In the genomic region with DNA sequence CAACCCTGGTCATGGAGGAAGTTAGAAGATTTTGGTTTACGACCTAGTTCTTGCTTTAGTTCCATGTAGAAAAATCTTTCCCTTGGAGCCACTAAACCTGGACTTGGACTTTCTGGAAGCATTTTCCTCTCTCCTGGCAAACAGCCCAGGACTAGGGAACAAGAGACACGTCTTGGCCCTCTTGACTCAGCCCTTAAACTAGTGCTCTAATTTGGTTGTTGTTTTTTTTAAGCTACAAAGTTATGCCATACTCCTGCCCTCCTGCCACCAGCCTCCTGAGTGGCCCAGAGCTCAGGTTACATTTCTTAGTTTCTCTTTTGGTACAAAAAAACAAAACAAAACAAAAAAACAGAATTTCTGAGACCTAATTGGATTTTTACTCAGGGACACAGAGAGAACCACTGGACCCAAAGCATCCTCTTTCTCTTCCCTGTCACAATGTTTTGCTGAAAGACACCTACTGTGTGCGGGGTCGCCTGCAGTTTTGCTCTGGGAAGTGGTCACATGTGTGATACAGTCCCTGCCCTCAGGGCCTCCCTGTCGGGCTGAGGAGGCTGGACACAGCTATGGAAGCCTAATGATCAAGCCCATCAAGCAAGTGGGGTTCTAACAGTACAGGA, we compare ENCODE assay signal across 11 cellular contexts. TPM values are rescaled to one million over a fixed set of nuclear protein-coding genes. Genes with fewer than 3 reads are reported as not detected.
DNase-seq lines count a peak whose midpoint lies in the region; ATAC-seq lines count a peak whose summit lies in the region.
"Had no signal": no experiment of that assay in that cellular context is flagged by ENCODE, and none has a peak within 500 bp of the region (broad histone marks: within the 10 kb centered on the region; RNA-seq: fewer than 3 reads in every experiment).

No MANE protein-coding gene starts in this region.

- H3K27ac ChIP-seq in duodenal mucosa (ENCODE audit: low read depth, low read length) = no peak overlapping the region
- H3K27ac ChIP-seq: C4-2B, uterus had no signal

- H3K27ac Mint-ChIP-seq in natural killer cell treated with Interleukin-12 subunit alpha and Interleukin-12 subunit beta and Interleukin-15 and Interleukin-18, amount 100 ng/mL, for 72 hours = no peak overlapping the region
- H3K27ac Mint-ChIP-seq: activated CD4-positive, alpha-beta T cell treated with anti-CD3 and anti-CD28 coated beads for 36 hours had no signal

- no peaks in the 10 kb centered on the region for H3K36me3 Mint-ChIP-seq in natural killer cell treated with Interleukin-12 subunit alpha and Interleukin-12 subunit beta and Interleukin-15 and Interleukin-18, amount 100 ng/mL, for 72 hours

- H3K4me3 Mint-ChIP-seq in natural killer cell treated with Interleukin-12 subunit alpha and Interleukin-12 subunit beta and Interleukin-15 and Interleukin-18, amount 100 ng/mL, for 72 hours = no peak overlapping the region
- H3K4me3 Mint-ChIP-seq: activated CD4-positive, alpha-beta T cell treated with anti-CD3 and anti-CD28 coated beads for 36 hours had no signal

- H3K4me1 Mint-ChIP-seq in natural killer cell treated with Interleukin-12 subunit alpha and Interleukin-12 subunit beta and Interleukin-15 and Interleukin-18, amount 100 ng/mL, for 72 hours (ENCODE audit: low read depth in 2 of 2) = no peaks in the 10 kb centered on the region

- peaks cover 11 to 17% of the 10 kb centered on the region in 2 donors for H3K27me3 Mint-ChIP-seq in natural killer cell treated with Interleukin-12 subunit alpha and Interleukin-12 subunit beta and Interleukin-15 and Interleukin-18, amount 100 ng/mL, for 72 hours

- no peaks in the 10 kb centered on the region for H3K9me3 Mint-ChIP-seq in natural killer cell treated with Interleukin-12 subunit alpha and Interleukin-12 subunit beta and Interleukin-15 and Interleukin-18, amount 100 ng/mL, for 72 hours

- H3K4me3 ChIP-seq in MG63 (no peak overlapping the region), duodenal mucosa (ENCODE audit: low read depth in 1 of 2, low read length in 2 of 2) (peak overlapping the region; percentile 41 to 43)
- H3K4me3 ChIP-seq: uterus had no signal

- H3K9ac ChIP-seq in duodenal mucosa (ENCODE audit: low read depth in 1 of 2, low read length in 2 of 2) = no peak overlapping the region

- H3K9me3 ChIP-seq in MG63 (no peaks in the 10 kb centered on the region), duodenal mucosa (ENCODE audit: control insufficient read depth in 1 of 2, low read length in 2 of 2) (no peaks in the 10 kb centered on the region)
- H3K9me3 ChIP-seq: uterus had no signal

- peak; percentile 62 for DNase-seq in AG08395 (ENCODE audit: low spot score)
- DNase-seq in MG63 = peak; percentile 85
- peak; percentile 73 for DNase-seq in myocyte (ENCODE audit: low read depth)
- DNase-seq in anterior cingulate cortex (lab: John Stamatoyannopoulos, UW) = no peak
- no peak for DNase-seq in natural killer cell treated with Interleukin-12 subunit alpha and Interleukin-12 subunit beta and Interleukin-15 and Interleukin-18, amount 100 ng/mL, for 72 hours (ENCODE audit: low spot score)
- no peak for DNase-seq in NCI-H1694 treated with DMSO at 0.1 percent for 48 hours (lab: John Stamatoyannopoulos, UW)

- H3K36me3 ChIP-seq in MG63 = no peaks in the 10 kb centered on the region
- no peaks in the 10 kb centered on the region for H3K36me3 ChIP-seq in duodenal mucosa (ENCODE audit: control insufficient read depth in 1 of 2, insufficient read depth in 2 of 2, low read length in 2 of 2)
- H3K36me3 ChIP-seq: uterus had no signal

- no peak for ATAC-seq in natural killer cell treated with Interleukin-12 subunit alpha and Interleukin-12 subunit beta and Interleukin-15 and Interleukin-18, amount 100 ng/mL, for 72 hours
- no peak for ATAC-seq in HG02885 (IDR thresholded peaks at IDR 0.05; ENCODE audit: poor library complexity, unreplicated experiment)
- ATAC-seq: activated CD4-positive, alpha-beta T cell treated with anti-CD3 and anti-CD28 coated beads for 36 hours had no signal

- no peaks in the 10 kb centered on the region for H3K27me3 ChIP-seq in MG63
- H3K27me3 ChIP-seq in duodenal mucosa (ENCODE audit: control insufficient read depth in 1 of 2, insufficient read depth in 2 of 2, low read length in 2 of 2) = no peaks in the 10 kb centered on the region
- H3K27me3 ChIP-seq: uterus had no signal

- peaks cover 5 to 10% of the 10 kb centered on the region in 2 donors for H3K4me1 ChIP-seq in duodenal mucosa (ENCODE audit: control insufficient read depth in 1 of 2, insufficient read depth in 2 of 2, low read length in 2 of 2)

RNA-seq across cellular contexts. Expression of a gene that starts 32.3 kb away (rescaled TPM):
- total RNA-seq in MG63 (2014; rRNA removed; shearing (Covaris generic); ENCODE audit: low replicate concordance) = 2.5 and 4.2 TPM in 2 replicates
- under 0.01 and 0.03 TPM in 2 replicates for total RNA-seq in myocyte
- 0.28 TPM for polyA plus RNA-seq in myocyte (2012)
- under 1 TPM in 1 of 2 donors, not detected in 1; 0.14 TPM for total RNA-seq in natural killer cell treated with Interleukin-12 subunit alpha and Interleukin-12 subunit beta and Interleukin-15 and Interleukin-18, amount 100 ng/mL, for 72 hours
- total RNA-seq: activated CD4-positive, alpha-beta T cell treated with anti-CD3 and anti-CD28 coated beads for 36 hours had no signal

RNA-seq across cellular contexts. Expression of a gene that starts 40.3 kb away (rescaled TPM):
- 0.25 TPM in 1 of 2 replicates, not detected in the other for total RNA-seq in MG63 (2014; rRNA removed; shearing (Covaris generic); ENCODE audit: low replicate concordance)
- not detected in 2 replicates for total RNA-seq in myocyte
- 0.10 TPM for polyA plus RNA-seq in myocyte (2012)
- not detected for total RNA-seq in natural killer cell treated with Interleukin-12 subunit alpha and Interleukin-12 subunit beta and Interleukin-15 and Interleukin-18, amount 100 ng/mL, for 72 hours
- total RNA-seq: activated CD4-positive, alpha-beta T cell treated with anti-CD3 and anti-CD28 coated beads for 36 hours had no signal

Comparison
In these comparisons a context has a peak if more than half of its experiments do, and no peak if none do; other contexts are left out.
1. DNase-seq: peak in AG08395 (single experiment), MG63 (single experiment) and myocyte (single experiment); none in anterior cingulate cortex (0 of 58), natural killer cell treated with Interleukin-12 subunit alpha and Interleukin-12 subunit beta and Interleukin-15 and Interleukin-18, amount 100 ng/mL, for 72 hours (single experiment) and NCI-H1694 treated with DMSO at 0.1 percent for 48 hours (single experiment).